In genomic region chr1:228646717-228647522, GRCh38 we compare ENCODE assay signal across 1 cellular context.
TF ChIP-seq lines count a peak whose summit lies in the region.

No MANE protein-coding gene starts in this region.

TF ChIP-seq in K562, 482 proteins besides CTCF, POLR2A, EP300 and RAD21 (continued from another document and continues in another):
- TF ChIP-seq MYNN (IDR thresholded peaks at IDR 0.05) (no peak), MYNN (CRISPR knock-in tag; IDR thresholded peaks at IDR 0.05) (no peak), ZNF766 (CRISPR knock-in tag; conservative IDR thresholded peaks at IDR 0.05) (no peak), SUPT5H (IDR thresholded peaks at IDR 0.05) (no peak), GABPA (tag; conservative IDR thresholded peaks at IDR 0.05; ENCODE audit: low read depth) (no peak), ZC3H11A (IDR thresholded peaks at IDR 0.05; ENCODE audit: low read depth, low read length) (no peak), RAD51 (IDR thresholded peaks at IDR 0.05; ENCODE audit: borderline replicate concordance, low read depth) (no peak), HCFC1 (IDR thresholded peaks at IDR 0.05; ENCODE audit: low read depth, low read length) (no peak), E2F5 (CRISPR knock-in tag; IDR thresholded peaks at IDR 0.05) (no peak), NBN (IDR thresholded peaks at IDR 0.05; ENCODE audit: low read depth) (0 out of 2 replicates have a peak, but pooled peaks have one; percentile 40), AFF1 (IDR thresholded peaks at IDR 0.05; ENCODE audit: low read depth in 1 of 2, partially characterized antibody in 2 of 2) (no peak), NCOA1 (IDR thresholded peaks at IDR 0.05; ENCODE audit: low read depth) (no peak), SREBF2 (CRISPR knock-in tag; IDR thresholded peaks at IDR 0.05) (no peak), MTA2 (IDR thresholded peaks at IDR 0.05; ENCODE audit: low read depth) (peak; percentile 24; the same call in 1 of the 2 replicates), HNRNPK (IDR thresholded peaks at IDR 0.05; ENCODE audit: low read depth, low read length, poor library complexity, severe bottlenecking) (no peak), KLF16 (IDR thresholded peaks at IDR 0.05) (no peak), SMAD2 (IDR thresholded peaks at IDR 0.05; ENCODE audit: low read depth, low read length) (no peak), NCOA4 (IDR thresholded peaks at IDR 0.05; ENCODE audit: partially characterized antibody) (no peak), ATF2 (CRISPR knock-in tag; IDR thresholded peaks at IDR 0.05) (no peak), POLR2AphosphoS2 (IDR thresholded peaks at IDR 0.05; ENCODE audit: low read length) (no peak), FOXP1 (CRISPR knock-in tag; IDR thresholded peaks at IDR 0.05) (no peak), PKNOX1 (IDR thresholded peaks at IDR 0.05) (no peak), ZNF133 (CRISPR knock-in tag; IDR thresholded peaks at IDR 0.05) (no peak)
- TF ChIP-seq, protein P1, sequence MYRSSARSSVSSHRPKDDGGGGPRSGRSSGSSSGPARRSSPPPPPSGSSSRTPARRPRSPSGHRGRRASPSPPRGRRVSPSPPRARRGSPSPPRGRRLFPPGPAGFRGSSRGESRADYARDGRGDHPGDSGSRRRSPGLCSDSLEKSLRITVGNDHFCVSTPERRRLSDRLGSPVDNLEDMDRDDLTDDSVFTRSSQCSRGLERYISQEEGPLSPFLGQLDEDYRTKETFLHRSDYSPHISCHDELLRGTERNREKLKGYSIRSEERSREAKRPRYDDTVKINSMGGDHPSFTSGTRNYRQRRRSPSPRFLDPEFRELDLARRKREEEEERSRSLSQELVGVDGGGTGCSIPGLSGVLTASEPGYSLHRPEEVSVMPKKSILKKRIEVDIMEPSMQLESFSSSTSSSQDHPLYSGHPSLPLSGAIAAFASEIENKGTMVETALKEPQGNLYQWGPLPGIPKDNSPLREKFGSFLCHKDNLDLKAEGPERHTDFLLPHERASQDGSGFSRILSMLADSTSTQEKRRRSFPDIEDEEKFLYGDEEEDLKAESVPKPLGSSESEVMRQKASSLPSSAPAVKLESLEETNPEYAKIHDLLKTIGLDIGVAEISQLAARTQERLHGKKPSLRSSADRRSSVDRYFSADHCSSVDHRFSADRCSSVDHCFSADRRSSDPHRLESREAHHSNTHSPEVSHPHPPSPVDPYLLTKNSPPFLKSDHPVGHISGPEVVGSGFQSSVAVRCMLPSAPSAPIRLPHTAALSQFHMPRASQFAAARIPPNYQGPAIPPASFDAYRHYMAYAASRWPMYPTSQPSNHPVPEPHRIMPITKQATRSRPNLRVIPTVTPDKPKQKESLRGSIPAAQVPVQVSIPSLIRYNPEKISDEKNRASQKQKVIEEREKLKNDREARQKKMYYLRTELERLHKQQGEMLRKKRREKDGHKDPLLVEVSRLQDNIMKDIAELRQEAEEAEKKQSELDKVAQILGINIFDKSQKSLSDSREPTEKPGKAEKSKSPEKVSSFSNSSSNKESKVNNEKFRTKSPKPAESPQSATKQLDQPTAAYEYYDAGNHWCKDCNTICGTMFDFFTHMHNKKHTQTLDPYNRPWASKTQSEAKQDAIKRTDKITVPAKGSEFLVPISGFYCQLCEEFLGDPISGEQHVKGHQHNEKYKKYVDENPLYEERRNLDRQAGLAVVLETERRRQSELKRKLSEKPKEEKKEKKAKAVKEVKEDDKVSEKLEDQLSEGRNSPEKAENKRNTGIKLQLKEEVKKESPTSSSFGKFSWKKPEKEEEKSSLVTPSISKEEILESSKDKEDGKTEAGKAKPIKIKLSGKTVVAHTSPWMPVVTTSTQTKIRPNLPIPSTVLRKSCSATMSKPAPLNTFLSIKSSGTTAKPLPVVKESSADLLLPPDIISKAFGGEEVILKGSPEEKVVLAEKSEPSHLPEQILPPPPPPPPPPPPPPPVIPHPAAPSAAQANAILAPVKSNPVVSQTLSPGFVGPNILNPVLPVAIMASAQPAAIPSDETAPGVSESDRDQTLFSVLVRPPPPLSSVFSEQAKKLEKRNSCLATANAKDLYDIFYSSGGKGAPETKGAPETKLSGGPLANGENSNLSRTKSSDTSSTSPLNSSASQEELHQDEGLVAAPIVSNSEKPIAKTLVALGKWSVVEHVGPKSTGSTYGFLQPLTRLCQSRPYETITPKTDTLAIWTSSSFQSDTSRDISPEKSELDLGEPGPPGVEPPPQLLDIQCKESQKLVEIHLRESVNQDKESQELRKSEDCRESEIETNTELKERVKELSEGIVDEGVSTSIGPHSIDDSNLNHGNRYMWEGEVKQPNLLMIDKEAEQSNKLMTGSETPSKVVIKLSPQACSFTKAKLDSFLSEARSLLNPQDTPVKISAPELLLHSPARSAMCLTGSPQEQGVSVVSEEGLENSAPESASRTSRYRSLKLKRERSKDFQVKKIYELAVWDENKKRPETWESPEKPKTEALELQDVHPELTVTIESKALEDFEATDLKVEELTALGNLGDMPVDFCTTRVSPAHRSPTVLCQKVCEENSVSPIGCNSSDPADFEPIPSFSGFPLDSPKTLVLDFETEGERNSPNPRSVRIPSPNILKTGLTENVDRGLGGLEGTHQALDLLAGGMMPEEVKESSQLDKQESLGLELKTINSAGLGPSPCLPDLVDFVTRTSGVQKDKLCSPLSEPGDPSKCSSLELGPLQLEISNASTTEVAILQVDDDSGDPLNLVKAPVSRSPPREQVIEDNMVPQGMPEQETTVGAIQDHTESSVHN (IDR thresholded peaks at IDR 0.05; ENCODE audit: borderline replicate concordance in 1 of 2, low read depth in 1 of 2): no peak
- TF ChIP-seq, protein P2, sequence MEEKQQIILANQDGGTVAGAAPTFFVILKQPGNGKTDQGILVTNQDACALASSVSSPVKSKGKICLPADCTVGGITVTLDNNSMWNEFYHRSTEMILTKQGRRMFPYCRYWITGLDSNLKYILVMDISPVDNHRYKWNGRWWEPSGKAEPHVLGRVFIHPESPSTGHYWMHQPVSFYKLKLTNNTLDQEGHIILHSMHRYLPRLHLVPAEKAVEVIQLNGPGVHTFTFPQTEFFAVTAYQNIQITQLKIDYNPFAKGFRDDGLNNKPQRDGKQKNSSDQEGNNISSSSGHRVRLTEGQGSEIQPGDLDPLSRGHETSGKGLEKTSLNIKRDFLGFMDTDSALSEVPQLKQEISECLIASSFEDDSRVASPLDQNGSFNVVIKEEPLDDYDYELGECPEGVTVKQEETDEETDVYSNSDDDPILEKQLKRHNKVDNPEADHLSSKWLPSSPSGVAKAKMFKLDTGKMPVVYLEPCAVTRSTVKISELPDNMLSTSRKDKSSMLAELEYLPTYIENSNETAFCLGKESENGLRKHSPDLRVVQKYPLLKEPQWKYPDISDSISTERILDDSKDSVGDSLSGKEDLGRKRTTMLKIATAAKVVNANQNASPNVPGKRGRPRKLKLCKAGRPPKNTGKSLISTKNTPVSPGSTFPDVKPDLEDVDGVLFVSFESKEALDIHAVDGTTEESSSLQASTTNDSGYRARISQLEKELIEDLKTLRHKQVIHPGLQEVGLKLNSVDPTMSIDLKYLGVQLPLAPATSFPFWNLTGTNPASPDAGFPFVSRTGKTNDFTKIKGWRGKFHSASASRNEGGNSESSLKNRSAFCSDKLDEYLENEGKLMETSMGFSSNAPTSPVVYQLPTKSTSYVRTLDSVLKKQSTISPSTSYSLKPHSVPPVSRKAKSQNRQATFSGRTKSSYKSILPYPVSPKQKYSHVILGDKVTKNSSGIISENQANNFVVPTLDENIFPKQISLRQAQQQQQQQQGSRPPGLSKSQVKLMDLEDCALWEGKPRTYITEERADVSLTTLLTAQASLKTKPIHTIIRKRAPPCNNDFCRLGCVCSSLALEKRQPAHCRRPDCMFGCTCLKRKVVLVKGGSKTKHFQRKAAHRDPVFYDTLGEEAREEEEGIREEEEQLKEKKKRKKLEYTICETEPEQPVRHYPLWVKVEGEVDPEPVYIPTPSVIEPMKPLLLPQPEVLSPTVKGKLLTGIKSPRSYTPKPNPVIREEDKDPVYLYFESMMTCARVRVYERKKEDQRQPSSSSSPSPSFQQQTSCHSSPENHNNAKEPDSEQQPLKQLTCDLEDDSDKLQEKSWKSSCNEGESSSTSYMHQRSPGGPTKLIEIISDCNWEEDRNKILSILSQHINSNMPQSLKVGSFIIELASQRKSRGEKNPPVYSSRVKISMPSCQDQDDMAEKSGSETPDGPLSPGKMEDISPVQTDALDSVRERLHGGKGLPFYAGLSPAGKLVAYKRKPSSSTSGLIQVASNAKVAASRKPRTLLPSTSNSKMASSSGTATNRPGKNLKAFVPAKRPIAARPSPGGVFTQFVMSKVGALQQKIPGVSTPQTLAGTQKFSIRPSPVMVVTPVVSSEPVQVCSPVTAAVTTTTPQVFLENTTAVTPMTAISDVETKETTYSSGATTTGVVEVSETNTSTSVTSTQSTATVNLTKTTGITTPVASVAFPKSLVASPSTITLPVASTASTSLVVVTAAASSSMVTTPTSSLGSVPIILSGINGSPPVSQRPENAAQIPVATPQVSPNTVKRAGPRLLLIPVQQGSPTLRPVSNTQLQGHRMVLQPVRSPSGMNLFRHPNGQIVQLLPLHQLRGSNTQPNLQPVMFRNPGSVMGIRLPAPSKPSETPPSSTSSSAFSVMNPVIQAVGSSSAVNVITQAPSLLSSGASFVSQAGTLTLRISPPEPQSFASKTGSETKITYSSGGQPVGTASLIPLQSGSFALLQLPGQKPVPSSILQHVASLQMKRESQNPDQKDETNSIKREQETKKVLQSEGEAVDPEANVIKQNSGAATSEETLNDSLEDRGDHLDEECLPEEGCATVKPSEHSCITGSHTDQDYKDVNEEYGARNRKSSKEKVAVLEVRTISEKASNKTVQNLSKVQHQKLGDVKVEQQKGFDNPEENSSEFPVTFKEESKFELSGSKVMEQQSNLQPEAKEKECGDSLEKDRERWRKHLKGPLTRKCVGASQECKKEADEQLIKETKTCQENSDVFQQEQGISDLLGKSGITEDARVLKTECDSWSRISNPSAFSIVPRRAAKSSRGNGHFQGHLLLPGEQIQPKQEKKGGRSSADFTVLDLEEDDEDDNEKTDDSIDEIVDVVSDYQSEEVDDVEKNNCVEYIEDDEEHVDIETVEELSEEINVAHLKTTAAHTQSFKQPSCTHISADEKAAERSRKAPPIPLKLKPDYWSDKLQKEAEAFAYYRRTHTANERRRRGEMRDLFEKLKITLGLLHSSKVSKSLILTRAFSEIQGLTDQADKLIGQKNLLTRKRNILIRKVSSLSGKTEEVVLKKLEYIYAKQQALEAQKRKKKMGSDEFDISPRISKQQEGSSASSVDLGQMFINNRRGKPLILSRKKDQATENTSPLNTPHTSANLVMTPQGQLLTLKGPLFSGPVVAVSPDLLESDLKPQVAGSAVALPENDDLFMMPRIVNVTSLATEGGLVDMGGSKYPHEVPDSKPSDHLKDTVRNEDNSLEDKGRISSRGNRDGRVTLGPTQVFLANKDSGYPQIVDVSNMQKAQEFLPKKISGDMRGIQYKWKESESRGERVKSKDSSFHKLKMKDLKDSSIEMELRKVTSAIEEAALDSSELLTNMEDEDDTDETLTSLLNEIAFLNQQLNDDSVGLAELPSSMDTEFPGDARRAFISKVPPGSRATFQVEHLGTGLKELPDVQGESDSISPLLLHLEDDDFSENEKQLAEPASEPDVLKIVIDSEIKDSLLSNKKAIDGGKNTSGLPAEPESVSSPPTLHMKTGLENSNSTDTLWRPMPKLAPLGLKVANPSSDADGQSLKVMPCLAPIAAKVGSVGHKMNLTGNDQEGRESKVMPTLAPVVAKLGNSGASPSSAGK (IDR thresholded peaks at IDR 0.05): peak; percentile 61; the same call in 1 of the 2 replicates
